Comparison of ENCODE assay signal across 8 cellular contexts in the genomic region with DNA sequence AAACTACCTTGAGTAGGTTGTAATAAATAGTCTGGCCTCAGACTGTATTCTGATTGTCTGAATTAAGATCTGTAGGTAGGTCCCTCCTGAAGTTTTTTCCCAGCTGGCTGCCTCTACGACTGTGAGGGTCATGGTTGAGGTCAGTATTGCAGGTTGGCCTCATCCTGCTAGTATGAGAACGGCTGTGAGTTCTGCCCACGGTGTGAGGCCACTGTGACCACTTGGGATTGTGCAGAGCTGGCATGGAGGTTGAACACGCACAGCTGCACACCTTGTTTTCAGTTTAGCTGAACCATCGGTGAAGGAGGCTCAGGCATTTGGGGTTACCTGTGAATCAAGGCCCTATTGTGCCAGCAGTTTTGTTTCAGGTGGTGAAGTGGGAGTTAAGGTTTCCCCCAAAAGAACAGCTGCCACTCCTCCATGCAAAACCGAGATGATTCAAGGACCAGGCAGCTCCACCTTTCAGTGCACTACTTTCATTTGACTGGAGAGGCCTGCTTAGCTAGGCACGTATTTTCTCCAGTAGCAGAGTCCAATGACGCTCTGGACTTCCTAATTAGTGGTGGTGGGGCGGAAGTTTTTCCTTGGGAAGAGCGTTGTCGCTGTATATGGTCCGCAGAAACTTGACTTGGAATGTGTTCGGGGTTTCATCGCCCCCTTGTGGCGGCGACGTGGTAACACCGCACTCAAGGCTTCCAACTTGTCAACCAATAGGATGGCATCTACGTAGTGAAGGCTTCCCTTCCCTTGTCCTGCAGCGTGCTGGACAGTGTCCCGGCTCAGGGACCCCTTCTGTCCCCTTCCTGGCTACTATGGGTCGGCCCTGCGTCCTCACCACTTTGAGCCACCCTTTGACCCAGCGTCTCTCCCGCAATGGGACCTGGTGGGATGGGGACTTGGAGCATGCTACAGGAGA. TPM values are rescaled to one million over a fixed set of nuclear protein-coding genes. Genes with fewer than 3 reads are reported as not detected.
DNase-seq lines count a peak whose midpoint lies in the region; ATAC-seq and TF ChIP-seq lines count a peak whose summit lies in the region.

No MANE protein-coding gene starts in this region.

- H3K9ac ChIP-seq in HUES64 (ENCODE audit: low read depth, low read length) = no peak overlapping the region

- no peaks in the 10 kb centered on the region for H3K27me3 ChIP-seq in HUES64 (ENCODE audit: insufficient read depth, low read length)
- no peaks in the 10 kb centered on the region for H3K27me3 ChIP-seq in hepatocyte

- in situ Hi-C loops in astrocyte of the spinal cord (cut with HindIII; ENCODE audit: low sequenced_read_pairs) = no loop called here

- peak; percentile 65 for ATAC-seq in GM19452 (IDR thresholded peaks at IDR 0.05; ENCODE audit: unreplicated experiment)
- ATAC-seq in HG03196 (IDR thresholded peaks at IDR 0.05; ENCODE audit: unreplicated experiment) = no peak

- peak overlapping the region; percentile 63 for H3K4me2 ChIP-seq in hepatocyte

- 25% methylated on average over 24 of the region's 25 CpGs for WGBS in HUES64
- WGBS in hepatocyte (ENCODE audit: low lambda C conversion rate, missing lambda C conversion rate) = 50% methylated on average over 25 of the region's 25 CpGs

- H3K9me2 ChIP-seq in hepatocyte (replicated peaks; ENCODE audit: insufficient read depth) = no peaks in the 10 kb centered on the region

- H3K36me3 ChIP-seq in HUES64 (ENCODE audit: insufficient read depth, low read length) = peaks cover 17% of the 10 kb centered on the region
- H3K36me3 ChIP-seq in hepatocyte (replicated peaks; ENCODE audit: insufficient read depth, low read depth) = no peaks in the 10 kb centered on the region

- H3K4me1 ChIP-seq in HUES64 (ENCODE audit: insufficient read depth, low read length) (no peaks in the 10 kb centered on the region), hepatocyte (ENCODE audit: insufficient read depth) (no peaks in the 10 kb centered on the region)

- DNase-seq in D341Med (ENCODE audit: low spot score) = peak; percentile 73
- peak; percentile 63 for DNase-seq in SW480 (ENCODE audit: low spot score)
- peak; percentile 72 for DNase-seq in astrocyte of the spinal cord (ENCODE audit: low read depth, low spot score)
- peak; percentile 66 for DNase-seq in hepatocyte (ENCODE audit: low spot score)
- DNase-seq in retina = peak; percentile 65

- no peaks in the 10 kb centered on the region for H3K79me2 ChIP-seq in hepatocyte

- H3K27ac ChIP-seq in HUES64 (ENCODE audit: low read depth, low read length) = no peak overlapping the region
- no peak overlapping the region for H3K27ac ChIP-seq in hepatocyte

- no peaks in the 10 kb centered on the region for H4K20me1 ChIP-seq in hepatocyte (ENCODE audit: insufficient read depth, poor library complexity, severe bottlenecking)

- no peak overlapping the region for H2AFZ ChIP-seq in hepatocyte

- H3K9me3 ChIP-seq in HUES64 (ENCODE audit: insufficient read depth, low read depth, low read length) = no peaks in the 10 kb centered on the region
- no peaks in the 10 kb centered on the region for H3K9me3 ChIP-seq in hepatocyte (ENCODE audit: low read depth)

- TF ChIP-seq CTCF in astrocyte of the spinal cord (IDR thresholded peaks at IDR 0.05; ENCODE audit: low read depth, low read length) (peak; percentile 71), hepatocyte (IDR thresholded peaks at IDR 0.05; ENCODE audit: poor library complexity) (peak; percentile 65)

- H3K4me3 ChIP-seq in HUES64 (ENCODE audit: low read length) (peak overlapping the region; percentile 35), astrocyte of the spinal cord (ENCODE audit: low read depth, low read length) (no peak overlapping the region), hepatocyte (no peak overlapping the region)

RNA-seq across cellular contexts. Expression of a gene that starts 13.8 kb away (rescaled TPM):
- 4.3 TPM for polyA plus RNA-seq in HUES64 (2013, experiment 1 of 2)
- polyA plus RNA-seq in HUES64 (2013, experiment 2 of 2) = 7.0 TPM
- total RNA-seq in hepatocyte = 10.8 and 14.2 TPM in 2 replicates
- 16.3 and 18.4 TPM in 2 replicates for polyA plus RNA-seq in hepatocyte

RNA-seq across cellular contexts. Expression of a gene that starts 13.8 kb away (rescaled TPM):
- 12.5 TPM for polyA plus RNA-seq in HUES64 (2013, experiment 1 of 2)
- polyA plus RNA-seq in HUES64 (2013, experiment 2 of 2) = 11.8 TPM
- total RNA-seq in hepatocyte = 0.32 and 1.7 TPM in 2 replicates
- 13.2 TPM in 2 replicates for polyA plus RNA-seq in hepatocyte

RNA-seq across cellular contexts. Expression of a gene that starts 14.2 kb away (rescaled TPM):
- 19.9 TPM for polyA plus RNA-seq in HUES64 (2013, experiment 1 of 2)
- polyA plus RNA-seq in HUES64 (2013, experiment 2 of 2) = 18.5 TPM
- 13.4 and 19.8 TPM in 2 replicates for total RNA-seq in hepatocyte
- polyA plus RNA-seq in hepatocyte = 21.5 and 27.2 TPM in 2 replicates

RNA-seq across cellular contexts. Expression of a gene that starts 30.5 kb away (rescaled TPM):
- polyA plus RNA-seq in HUES64 (2013, experiment 1 of 2) = 58.2 TPM
- polyA plus RNA-seq in HUES64 (2013, experiment 2 of 2) = 68.7 TPM
- 57.7 and 65.7 TPM in 2 replicates for total RNA-seq in hepatocyte
- 87.5 and 103 TPM in 2 replicates for polyA plus RNA-seq in hepatocyte

RNA-seq across cellular contexts. Expression of a gene that starts 34.6 kb away (rescaled TPM):
- 1.0 TPM for polyA plus RNA-seq in HUES64 (2013, experiment 1 of 2)
- polyA plus RNA-seq in HUES64 (2013, experiment 2 of 2) = 1.4 TPM
- 1.4 and 2.1 TPM in 2 replicates for total RNA-seq in hepatocyte
- 0.92 and 1.7 TPM in 2 replicates for polyA plus RNA-seq in hepatocyte
